Comparison of ENCODE assay signal across 8 cellular contexts in genomic region chr12:112126000-112126431, GRCh38. TPM values are rescaled to one million over a fixed set of nuclear protein-coding genes. Genes with fewer than 3 reads are reported as not detected.
DNase-seq lines count a peak whose midpoint lies in the region; ATAC-seq, FAIRE-seq and TF ChIP-seq lines count a peak whose summit lies in the region.

No MANE protein-coding gene starts in this region.

- intact Hi-C loops in A673 (cut with micrococcal nuclease; ENCODE audit: unreplicated experiment) (loop anchor here (1.0 kb wide), 1 partner anchor 18 kb away; the partner anchor contains the start of gene NAA25), K562 (cut with micrococcal nuclease) (no loop called here)

- FAIRE-seq in K562 (lab: Jason Lieb, UNC) = no peak

- H3K4me1 ChIP-seq in A673 (ENCODE audit: insufficient read depth, low read length, poor library complexity, severe bottlenecking) (peaks cover 45% of the 10 kb centered on the region), K562 (replicated peaks in 1 of 2; ENCODE audit: control insufficient read depth in 2 of 2, insufficient read depth in 2 of 2, low read length in 2 of 2) (peaks cover 43 to 49% of the 10 kb centered on the region in 2 experiments), urinary bladder (ENCODE audit: insufficient read depth) (peaks cover 1% of the 10 kb centered on the region)

- H3K36me3 ChIP-seq in A673 (ENCODE audit: insufficient read depth, low read length, poor library complexity, severe bottlenecking) (no peaks in the 10 kb centered on the region), K562 (ENCODE audit: control insufficient read depth, insufficient read depth, low read length) (peaks cover 4% of the 10 kb centered on the region; the same call in 1 of the 3 replicates), urinary bladder (ENCODE audit: insufficient read depth) (no peaks in the 10 kb centered on the region)

- 0 out of 3 replicates have a peak, but pooled peaks have one; percentile 2 for ATAC-seq in K562
- no peak for ATAC-seq in HG03196 (IDR thresholded peaks at IDR 0.05; ENCODE audit: unreplicated experiment)
- no peak for ATAC-seq in GM19397 (IDR thresholded peaks at IDR 0.05; ENCODE audit: unreplicated experiment)

- WGBS in K562 (ENCODE audit: insufficient coverage, low coverage, missing lambda C conversion rate) = under 1% methylated on average over 22 of the region's 25 CpGs
- WGBS in urinary bladder = 2% methylated on average over 25 of the region's 25 CpGs

- POLR2A ChIA-PET in A673 (lab: Charles Lee; ENCODE audit: low non-redundant PET) = no interaction called here
- POLR2A ChIA-PET in K562 (lab: Yijun Ruan, JAX) = interaction anchor here (0.6 to 3.2 kb wide), 11 partner anchors 10 to 278 kb away, joined by 3 to 45 read pairs (median 5); partner anchors contain the start of genes ERP29, NAA25 and TMEM116

- H2AFZ ChIP-seq in K562 (ENCODE audit: low read depth, low read length) = peak overlapping the region; percentile 88; the same call in 1 of the 2 replicates

- peaks cover 52% of the 10 kb centered on the region for H3K79me2 ChIP-seq in K562 (ENCODE audit: control insufficient read depth, insufficient read depth, low read length)

- no peaks in the 10 kb centered on the region for H4K20me1 ChIP-seq in K562 (replicated peaks; ENCODE audit: control insufficient read depth, insufficient read depth, low read length)

- TSS peak; percentile 60 for BruUV-seq in A673 (replicated peaks; lab: Mats Ljungman, UMichigan)
- no TSS peak for BruUV-seq in K562 (replicated peaks; lab: Mats Ljungman, UMichigan)

- H3K9me1 ChIP-seq in K562 (ENCODE audit: control insufficient read depth, insufficient read depth, low read length) = no peaks in the 10 kb centered on the region

- no peak for TF ChIP-seq POLR2A in K562 (conservative IDR thresholded peaks at IDR 0.05)

- no peaks in the 10 kb centered on the region for H3K9me3 ChIP-seq in A673 (ENCODE audit: low read depth, low read length, poor library complexity, severe bottlenecking)
- H3K9me3 ChIP-seq in K562 (replicated peaks; ENCODE audit: control insufficient read depth, insufficient read depth, low read depth, low read length) = no peaks in the 10 kb centered on the region

- TF ChIP-seq EP300 in K562 (IDR thresholded peaks at IDR 0.05; ENCODE audit: low read length) = no peak

- in situ Hi-C loops in K562 (cut with MboI) = no loop called here

- H3K27ac ChIP-seq in A673 (ENCODE audit: low read depth, low read length, poor library complexity, severe bottlenecking) (peak overlapping the region; percentile 84), K562 (ENCODE audit: extremely low read depth, low read depth, low read length) (peak overlapping the region; percentile 88), urinary bladder (ENCODE audit: low read depth) (peak overlapping the region; percentile 87)

- H3K4me3 ChIP-seq in A673 (ENCODE audit: low read depth, low read length, poor library complexity, severe bottlenecking) (peak overlapping the region; percentile 84), HFF-Myc (replicated peaks; ENCODE audit: low read depth, low read length) (peak overlapping the region; percentile 82), K562 (peak overlapping the region; percentile 88), urinary bladder (ENCODE audit: low read depth, low read length) (peak overlapping the region; percentile 65)

- TF ChIP-seq CTCF in A673 (conservative IDR thresholded peaks at IDR 0.05; ENCODE audit: low read depth, low read length) (no peak), HFF-Myc (IDR thresholded peaks at IDR 0.05; ENCODE audit: low read depth, low read length, missing control alignments) (no peak), K562 (IDR thresholded peaks at IDR 0.05 in 2 of 3, conservative IDR thresholded peaks at IDR 0.05 in 1 of 3; ENCODE audit: insufficient read depth in 2 of 3, low read depth in 1 of 3, low read length in 3 of 3) (no peak)

- CTCF ChIA-PET in A673 (lab: Charles Lee) (no interaction called here), K562 (lab: Yijun Ruan, JAX; ENCODE audit: low intra/inter-chr PET ratio) (no interaction called here)

- no peak for TF ChIP-seq RAD21 in K562 (CRISPR knock-in tag; conservative IDR thresholded peaks at IDR 0.05 in 1 of 2, IDR thresholded peaks at IDR 0.05 in 1 of 2)

- peak overlapping the region; percentile 96 for H3K4me2 ChIP-seq in K562 (ENCODE audit: insufficient read depth, low read length)

- peak overlapping the region; percentile 84 to 99 for H3K9ac ChIP-seq in K562 (ENCODE audit: insufficient read depth in 1 of 2, low read depth in 2 of 2, low read length in 2 of 2)

- H3K27me3 ChIP-seq in A673 (replicated peaks; ENCODE audit: insufficient read depth, low read depth, low read length, poor library complexity) (no peaks in the 10 kb centered on the region), K562 (ENCODE audit: control insufficient read depth in 2 of 2, insufficient read depth in 2 of 2, low read length in 2 of 2) (no peaks in the 10 kb centered on the region)

- DNase-seq in A673 (ENCODE audit: low spot score) (no peak), HFF-Myc (ENCODE audit: extremely low read depth, low read depth) (no peak), K562 (ENCODE audit: extremely low read depth in 1 of 4, low spot score in 3 of 4) (peak in 2 of 4 experiments; percentile 21 to 31), medulla oblongata (ENCODE audit: extremely low spot score) (peak; percentile 28), NCI-H2081 treated with DMSO at 0.1 percent for 48 hours (lab: John Stamatoyannopoulos, UW) (no peak)

TF ChIP-seq in K562, 482 proteins besides CTCF, POLR2A, EP300 and RAD21 (continues in another document):
- TF ChIP-seq BMI1 (IDR thresholded peaks at IDR 0.05; ENCODE audit: low read length) (no peak), ZBTB33 (CRISPR knock-in tag; IDR thresholded peaks at IDR 0.05) (no peak), TBP (optimal IDR thresholded peaks at IDR 0.05; ENCODE audit: low read depth, low read length) (no peak), RBM39 (optimal IDR thresholded peaks at IDR 0.05; ENCODE audit: low read depth, low read length) (no peak), CBX8 (IDR thresholded peaks at IDR 0.05; ENCODE audit: borderline replicate concordance, extremely low read depth, low read depth, low read length, poor library complexity, severe bottlenecking) (no peak)

RNA-seq across cellular contexts. Expression of gene TRAFD1, which starts 0.7 kb away (rescaled TPM):
- total RNA-seq in A673 (2021) (35.2 and 37.8 TPM in 2 replicates), K562 (2014; rRNA removed) (41.6 and 51.5 TPM in 2 replicates), K562 (2014; rRNA removed; fragmentation: Illumina TruSeq; extraction: Trizol) (41.3 and 44.6 TPM in 2 replicates), K562 (2015; rRNA removed; fragmentation: Illumina TruSeq; extraction: Trizol) (37.9 and 41.6 TPM in 2 replicates), K562 (2021) (46.7 and 49.2 TPM in 2 replicates), urinary bladder (36.9 TPM)
- total RNA-seq in K562 (2011; cell fraction: chromatin; rRNA removed; ENCODE audit: low replicate concordance) = 60.7 and 77.3 TPM in 2 replicates
- total RNA-seq in K562 (2011; cell fraction: nucleolus; rRNA removed) = 30.9 and 38.0 TPM in 2 replicates
- 35.8 and 42.1 TPM in 2 replicates for total RNA-seq in K562 (2011; cell fraction: nucleoplasm; rRNA removed)
- polyA plus RNA-seq in K562 (2011; rRNA removed) (54.5 and 56.1 TPM in 2 replicates), K562 (2014; fragmentation: Illumina TruSeq; extraction: Trizol) (50.7 and 65.6 TPM in 2 replicates), K562 (2014; fragmentation: Nextera tagmentation; extraction: Ambion mirVana) (10 to 100 TPM; 54.5 to 85.5 TPM), K562 (2014; rRNA removed) (54.5 and 56.6 TPM in 2 replicates), urinary bladder (31.5 TPM)
- polyA plus RNA-seq in K562 (2011; cell fraction: cytosol; rRNA removed) = 38.9 and 51.8 TPM in 2 replicates
- polyA plus RNA-seq in K562 (2011; cell fraction: nucleus; rRNA removed) = 43.8 and 56.4 TPM in 2 replicates
- polyA plus RNA-seq in K562 (2012) = 45.5 and 53.6 TPM in 2 replicates
- polyA minus RNA-seq in K562 (2011; rRNA and poly(A)+ RNA removed) = 65.6 and 70.5 TPM in 2 replicates
- 17.4 and 20.6 TPM in 2 replicates for polyA minus RNA-seq in K562 (2011; cell fraction: cytosol; rRNA and poly(A)+ RNA removed)
- polyA minus RNA-seq in K562 (2011; cell fraction: nucleus; rRNA and poly(A)+ RNA removed) = 19.5 and 33.5 TPM in 2 replicates

RNA-seq across cellular contexts. Expression of gene NAA25, which starts 17.4 kb away (rescaled TPM):
- 67.4 and 70.5 TPM in 2 replicates for total RNA-seq in A673 (2021)
- total RNA-seq in K562 (2011; cell fraction: chromatin; rRNA removed; ENCODE audit: low replicate concordance) = 167 and 302 TPM in 2 replicates
- total RNA-seq in K562 (2011; cell fraction: nucleolus; rRNA removed) = 45.2 and 50.9 TPM in 2 replicates
- total RNA-seq in K562 (2011; cell fraction: nucleoplasm; rRNA removed) = 116 and 186 TPM in 2 replicates
- 31.6 and 33.9 TPM in 2 replicates for total RNA-seq in K562 (2014; rRNA removed)
- total RNA-seq in K562 (2014; rRNA removed; fragmentation: Illumina TruSeq; extraction: Trizol) = 48.9 and 54.7 TPM in 2 replicates
- 38.9 and 41.9 TPM in 2 replicates for total RNA-seq in K562 (2015; rRNA removed; fragmentation: Illumina TruSeq; extraction: Trizol)
- total RNA-seq in K562 (2021) = 59.6 and 61.2 TPM in 2 replicates
- polyA plus RNA-seq in K562 (2011; rRNA removed) = 46.2 and 54.6 TPM in 2 replicates
- 10.5 and 26.2 TPM in 2 replicates for polyA plus RNA-seq in K562 (2011; cell fraction: cytosol; rRNA removed)
- polyA plus RNA-seq in K562 (2011; cell fraction: nucleus; rRNA removed) = 44.3 and 58.7 TPM in 2 replicates
- 15.7 and 17.3 TPM in 2 replicates for polyA plus RNA-seq in K562 (2012)
- polyA plus RNA-seq in K562 (2014; fragmentation: Illumina TruSeq; extraction: Trizol) = 35.5 and 49.4 TPM in 2 replicates
- polyA plus RNA-seq in K562 (2014; fragmentation: Nextera tagmentation; extraction: Ambion mirVana) = 10 to 100 TPM; 40.6 to 53.4 TPM
- polyA plus RNA-seq in K562 (2014; rRNA removed) = 26.6 and 29.0 TPM in 2 replicates
- 150 and 152 TPM in 2 replicates for polyA minus RNA-seq in K562 (2011; rRNA and poly(A)+ RNA removed)
- polyA minus RNA-seq in K562 (2011; cell fraction: cytosol; rRNA and poly(A)+ RNA removed) = 40.7 and 41.9 TPM in 2 replicates
- polyA minus RNA-seq in K562 (2011; cell fraction: nucleus; rRNA and poly(A)+ RNA removed) = 35.0 and 66.2 TPM in 2 replicates
- total RNA-seq in urinary bladder = 48.6 TPM
- 7.3 TPM for polyA plus RNA-seq in urinary bladder
